In the genomic region with DNA sequence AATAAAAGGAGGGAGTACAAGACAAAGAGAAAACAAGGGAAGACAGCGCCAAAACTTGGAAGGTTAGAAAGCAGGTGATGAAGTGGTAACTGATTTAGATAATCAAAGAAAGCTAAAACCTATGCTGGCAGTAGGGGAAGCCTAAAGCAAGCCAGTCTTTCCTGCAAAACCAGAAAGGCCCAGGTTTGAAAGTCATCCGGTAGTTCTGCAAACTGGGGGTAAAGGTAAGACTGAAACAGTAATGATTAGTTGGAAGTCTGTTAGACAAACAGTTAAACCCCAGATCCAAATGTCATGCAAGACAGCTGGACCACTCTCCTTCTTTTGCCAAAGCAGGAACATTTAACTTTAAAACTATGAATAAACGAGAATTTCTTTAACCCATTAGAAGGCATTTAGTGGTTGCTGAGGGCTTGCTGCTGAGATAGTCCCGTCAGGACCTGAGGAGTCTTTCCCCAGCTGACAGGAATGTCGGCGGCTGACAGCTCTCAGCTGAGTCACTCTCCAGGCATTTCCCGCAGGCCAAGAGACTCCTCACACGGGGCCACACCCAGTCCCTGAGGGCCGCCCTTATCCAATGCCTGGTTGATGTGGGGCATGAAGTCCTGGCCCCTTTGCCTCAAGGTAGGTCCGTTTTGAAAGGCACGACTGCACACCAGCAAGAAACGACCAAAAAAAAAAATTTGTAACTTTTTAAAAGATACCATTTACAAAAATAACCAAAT, we compare ENCODE assay signal across 8 cellular contexts. TPM values are rescaled to one million over a fixed set of nuclear protein-coding genes. Genes with fewer than 3 reads are reported as not detected.
A peak's percentile ranks its signal among the peaks of the same experiment; 100 is the strongest.
DNase-seq lines count a peak whose midpoint lies in the region; ATAC-seq and TF ChIP-seq lines count a peak whose summit lies in the region.

No MANE protein-coding gene starts in this region.

- H3K27me3 ChIP-seq in RWPE2 (ENCODE audit: insufficient read depth, poor library complexity, severe bottlenecking) (no peaks in the 10 kb centered on the region), trophoblast cell (ENCODE audit: insufficient read depth, low read length) (no peaks in the 10 kb centered on the region)

- no peak overlapping the region for H3K18ac ChIP-seq in trophoblast cell (ENCODE audit: low read length)

- no peak overlapping the region for H4K12ac ChIP-seq in trophoblast cell (ENCODE audit: low read depth, low read length)

- TF ChIP-seq CTCF in RWPE2 (IDR thresholded peaks at IDR 0.05; ENCODE audit: poor library complexity, severe bottlenecking), result no peak
- TF ChIP-seq CTCF in fibroblast of villous mesenchyme (IDR thresholded peaks at IDR 0.05; ENCODE audit: insufficient read depth, low read depth, low read length), result no peak

- peak overlapping the region; percentile 49 for H3K4me2 ChIP-seq in trophoblast cell (ENCODE audit: low read length)

- no peak overlapping the region for H2BK120ac ChIP-seq in trophoblast cell (ENCODE audit: insufficient read depth, low read length, poor library complexity)

- peak; percentile 93 for ATAC-seq in RWPE2 (ENCODE audit: low read depth)
- ATAC-seq in GM18861 (IDR thresholded peaks at IDR 0.05; ENCODE audit: unreplicated experiment), result no peak

- no peak overlapping the region for H2AK5ac ChIP-seq in trophoblast cell (ENCODE audit: low read length)

- H2AFZ ChIP-seq in trophoblast cell (ENCODE audit: insufficient read depth, low read length, poor library complexity), result no peak overlapping the region

- no peak overlapping the region for H3K4ac ChIP-seq in trophoblast cell (ENCODE audit: low read depth, low read length)

- WGBS in trophoblast cell (ENCODE audit: extremely low coverage, insufficient coverage, insufficient read length), result no CpG with 5 or more reads among the region's 12 CpGs

- no peak overlapping the region for H2BK5ac ChIP-seq in trophoblast cell (ENCODE audit: low read depth, low read length, poor library complexity)

- H3K4me1 ChIP-seq in RWPE2 (ENCODE audit: insufficient read depth, poor library complexity, severe bottlenecking), result peaks cover 47% of the 10 kb centered on the region
- peaks cover 15 to 22% of the 10 kb centered on the region in 2 experiments for H3K4me1 ChIP-seq in trophoblast cell (ENCODE audit: control insufficient read depth in 1 of 2, insufficient read depth in 2 of 2, low read length in 2 of 2)

- H3K27ac ChIP-seq in RWPE2 (ENCODE audit: poor library complexity, severe bottlenecking), result peak overlapping the region; percentile 98
- peak overlapping the region; percentile 85 for H3K27ac ChIP-seq in trophoblast cell (ENCODE audit: low read depth, low read length)

- H2BK12ac ChIP-seq in trophoblast cell (ENCODE audit: low read length), result no peak overlapping the region

- peaks cover 3% of the 10 kb centered on the region for H3K79me2 ChIP-seq in trophoblast cell (ENCODE audit: control insufficient read depth, insufficient read depth, low read length, poor library complexity)

- H3K14ac ChIP-seq in trophoblast cell (ENCODE audit: low read length), result no peak overlapping the region

- no peak overlapping the region for H3K23ac ChIP-seq in trophoblast cell (ENCODE audit: low read length)

- H3K79me1 ChIP-seq in trophoblast cell (ENCODE audit: low read length), result peaks cover 22% of the 10 kb centered on the region

- H3K36me3 ChIP-seq in RWPE2 (ENCODE audit: low read depth) (no peaks in the 10 kb centered on the region), trophoblast cell (ENCODE audit: control insufficient read depth in 1 of 2, insufficient read depth in 2 of 2, low read length in 2 of 2) (no peaks in the 10 kb centered on the region)

- no peak overlapping the region for H4K8ac ChIP-seq in trophoblast cell (ENCODE audit: low read depth, low read length)

- H3K4me3 ChIP-seq in RWPE2 (ENCODE audit: severe bottlenecking), result no peak overlapping the region
- H3K4me3 ChIP-seq in fibroblast of villous mesenchyme (ENCODE audit: low read depth, low read length), result no peak overlapping the region
- no peak overlapping the region for H3K4me3 ChIP-seq in trophoblast cell (ENCODE audit: low read depth, low read length)

- peak; percentile 97 for DNase-seq in ELF-1 (ENCODE audit: low read depth, low spot score)
- peak; percentile 97 for DNase-seq in RWPE2 (ENCODE audit: low spot score)
- peak; percentile 69 for DNase-seq in fibroblast of villous mesenchyme (ENCODE audit: low read depth)
- DNase-seq in trophoblast cell, result peak; percentile 100
- DNase-seq in RPMI8226, result no peak
- no peak for DNase-seq in effector CD8-positive, alpha-beta T cell (lab: John Stamatoyannopoulos, UW)
- no peak for DNase-seq in activated CD4-positive, CD25-positive, alpha-beta regulatory T cell treated with anti-CD3 and anti-CD28 coated beads, Interleukin-2, amount 50 U/mL, for 72 hours

- no peak overlapping the region for H4K91ac ChIP-seq in trophoblast cell (ENCODE audit: low read depth, low read length)

- H3K9me3 ChIP-seq in RWPE2 (ENCODE audit: severe bottlenecking) (no peaks in the 10 kb centered on the region), trophoblast cell (ENCODE audit: insufficient read depth, low read depth, low read length) (no peaks in the 10 kb centered on the region)

- no peak overlapping the region for H3K9ac ChIP-seq in trophoblast cell (ENCODE audit: low read length)

RNA-seq across cellular contexts. Expression of a gene that starts 36.3 kb away (rescaled TPM):
- 2.9 and 4.7 TPM in 2 replicates for total RNA-seq in fibroblast of villous mesenchyme
- 0.42 and 0.44 TPM in 2 replicates for polyA plus RNA-seq in trophoblast cell (2013)

Comparison
In these comparisons a context has a peak if more than half of its experiments do, and no peak if none do; other contexts are left out.
1. DNase-seq: peak in ELF-1 (single experiment), RWPE2 (single experiment), fibroblast of villous mesenchyme (single experiment) and trophoblast cell (2 of 2); none in RPMI8226 (single experiment), effector CD8-positive, alpha-beta T cell (single experiment) and activated CD4-positive, CD25-positive, alpha-beta regulatory T cell treated with anti-CD3 and anti-CD28 coated beads, Interleukin-2, amount 50 U/mL, for 72 hours (single experiment).